22 cellular contexts compared by ENCODE assay signal in genomic region chrX:42624524-42624923, GRCh38.
"Had no signal": no experiment of that assay in that cellular context is flagged by ENCODE, and none has a peak within 500 bp of the region (broad histone marks: within the 10 kb centered on the region; RNA-seq: fewer than 3 reads in every experiment).

No MANE protein-coding gene starts in this region.

- H3K4me3 ChIP-seq: coronary artery, dorsolateral prefrontal cortex, esophagus muscularis mucosa, gastroesophageal sphincter, heart left ventricle, hepatocyte, left lung, lower lobe of right lung had no signal

- H3K4me1 Mint-ChIP-seq: mesothelial cell of epicardium; naive thymus-derived CD4-positive, alpha-beta T cell had no signal

- H3K27me3 Mint-ChIP-seq: naive thymus-derived CD4-positive, alpha-beta T cell had no signal

- H3K36me3 ChIP-seq: esophagus muscularis mucosa, gastroesophageal sphincter, heart left ventricle, left lung, lower lobe of right lung had no signal

- H3K4me1 ChIP-seq: esophagus muscularis mucosa, foreskin keratinocyte, gastroesophageal sphincter, heart left ventricle, left lung, lower lobe of right lung had no signal

- H3K27ac Mint-ChIP-seq: immature natural killer cell; mesothelial cell of epicardium; naive thymus-derived CD4-positive, alpha-beta T cell had no signal

- DNase-seq: dermis blood vessel endothelial cell; dorsolateral prefrontal cortex; effector CD4-positive, alpha-beta T cell; effector memory CD4-positive, alpha-beta T cell; foreskin keratinocyte; heart left ventricle; hypothalamus; immature natural killer cell; islet precursor cell; kidney; kidney glomerular epithelial cell; left lung; left ventricle myocardium superior; lower lobe of right lung; mesenchymal stem cell; naive thymus-derived CD4-positive, alpha-beta T cell had no signal

- FAIRE-seq: endothelial cell of umbilical vein had no signal

- H3K36me3 Mint-ChIP-seq: immature natural killer cell; mesothelial cell of epicardium; naive thymus-derived CD4-positive, alpha-beta T cell had no signal

- H3K9me3 ChIP-seq: esophagus muscularis mucosa, gastroesophageal sphincter, heart left ventricle, left lung, lower lobe of right lung had no signal

- ATAC-seq: foreskin keratinocyte; gastroesophageal sphincter; heart left ventricle; left lung; left ventricle myocardium superior; lower lobe of right lung; naive thymus-derived CD4-positive, alpha-beta T cell had no signal

- H3K27me3 ChIP-seq: foreskin keratinocyte, gastroesophageal sphincter, heart left ventricle, hepatocyte, left lung had no signal

- H3K9me3 Mint-ChIP-seq: immature natural killer cell, mesothelial cell of epicardium had no signal

- H3K27ac ChIP-seq: coronary artery, dorsolateral prefrontal cortex, esophagus muscularis mucosa, foreskin keratinocyte, gastroesophageal sphincter, heart left ventricle, hepatocyte, left lung, lower lobe of right lung had no signal

- H3K4me3 Mint-ChIP-seq: immature natural killer cell; mesothelial cell of epicardium; naive thymus-derived CD4-positive, alpha-beta T cell had no signal
